8 cellular contexts compared by ENCODE assay signal in genomic region chr11:22192289-22192641, GRCh38. TPM values are rescaled to one million over a fixed set of nuclear protein-coding genes. Genes with fewer than 3 reads are reported as not detected.
DNase-seq lines count a peak whose midpoint lies in the region; ATAC-seq and TF ChIP-seq lines count a peak whose summit lies in the region.

No MANE protein-coding gene starts in this region.

- H3K9me3 ChIP-seq in OCI-LY7 (ENCODE audit: low read length), result no peaks in the 10 kb centered on the region

- no peak overlapping the region for H3K27ac Mint-ChIP-seq in activated T-helper 1 cell treated with anti-CD3 and anti-CD28 coated beads, Interleukin-12 subunit alpha, Interleukin-12 subunit beta, Interleukin-2, Interleukin-4 antibody, amounts not matched to agents 30 ng/mL and 10 ng/mL and 1 ng/mL, durations not matched to agents 14 hours and 24 hours and 36 hours
- H3K27ac Mint-ChIP-seq in stimulated activated naive B cell treated with anti-CD40 and anti-IgM and Interleukin-4, amounts not matched to agents 10 μg/mL and 1 μg/mL and 100 μg/mL, for 72 hours, result peak overlapping the region; percentile 51

- peak overlapping the region; percentile 54 for H3K4me3 Mint-ChIP-seq in activated T-helper 1 cell treated with anti-CD3 and anti-CD28 coated beads, Interleukin-12 subunit alpha, Interleukin-12 subunit beta, Interleukin-2, Interleukin-4 antibody, amounts not matched to agents 30 ng/mL and 10 ng/mL and 1 ng/mL, durations not matched to agents 14 hours and 24 hours and 36 hours
- peak overlapping the region; percentile 75 to 78 for H3K4me3 Mint-ChIP-seq in stimulated activated naive B cell treated with anti-CD40 and anti-IgM and Interleukin-4, amounts not matched to agents 10 μg/mL and 1 μg/mL and 100 μg/mL, for 72 hours

- no peaks in the 10 kb centered on the region for H3K36me3 ChIP-seq in OCI-LY7 (ENCODE audit: insufficient read depth, low read length)

- intact Hi-C loops in activated T-helper 1 cell treated with anti-CD3 and anti-CD28 coated beads, Interleukin-12 subunit alpha, Interleukin-12 subunit beta, Interleukin-2, Interleukin-4 antibody, amounts not matched to agents 30 ng/mL and 10 ng/mL and 1 ng/mL, durations not matched to agents 14 hours and 24 hours and 36 hours (cut with micrococcal nuclease), result no loop called here
- intact Hi-C loops in OCI-LY7 (cut with micrococcal nuclease; ENCODE audit: unreplicated experiment), result no loop called here

- no peaks in the 10 kb centered on the region for H3K36me3 Mint-ChIP-seq in activated T-helper 1 cell treated with anti-CD3 and anti-CD28 coated beads, Interleukin-12 subunit alpha, Interleukin-12 subunit beta, Interleukin-2, Interleukin-4 antibody, amounts not matched to agents 30 ng/mL and 10 ng/mL and 1 ng/mL, durations not matched to agents 14 hours and 24 hours and 36 hours (ENCODE audit: low read depth)
- H3K36me3 Mint-ChIP-seq in stimulated activated naive B cell treated with anti-CD40 and anti-IgM and Interleukin-4, amounts not matched to agents 10 μg/mL and 1 μg/mL and 100 μg/mL, for 72 hours, result peaks cover 0 to 2% of the 10 kb centered on the region in 2 donors

- POLR2A ChIA-PET in OCI-LY7 (lab: Charles Lee), result no interaction called here

- H3K9me2 ChIP-seq in OCI-LY7 (ENCODE audit: insufficient read depth, low read length), result no peaks in the 10 kb centered on the region

- no peak overlapping the region for H3K4me2 ChIP-seq in OCI-LY7 (ENCODE audit: low read length)

- DNase-seq in AG10803 (ENCODE audit: low read depth) (no peak), islet precursor cell (peak; percentile 81), OCI-LY7 (ENCODE audit: low spot score) (no peak), T1000 (lab: John Stamatoyannopoulos, UW) (no peak)
- no peak for DNase-seq in activated T-helper 1 cell treated with anti-CD3 and anti-CD28 coated beads, Interleukin-12 subunit alpha, Interleukin-12 subunit beta, Interleukin-2, Interleukin-4 antibody, amounts not matched to agents 30 ng/mL and 10 ng/mL and 1 ng/mL, durations not matched to agents 14 hours and 24 hours and 36 hours (ENCODE audit: low spot score)
- no peak for DNase-seq in stimulated activated naive B cell treated with anti-CD40 and anti-IgM and Interleukin-4, amounts not matched to agents 10 μg/mL and 1 μg/mL and 100 μg/mL, for 72 hours

- TF ChIP-seq CTCF in AG10803 (conservative IDR thresholded peaks at IDR 0.05; ENCODE audit: low read length), result 0 out of 2 replicates have a peak, but pooled peaks have one; percentile 7
- TF ChIP-seq CTCF in OCI-LY7 (conservative IDR thresholded peaks at IDR 0.05; ENCODE audit: low read length), result no peak

- no peak overlapping the region for H2AFZ ChIP-seq in OCI-LY7 (ENCODE audit: low read length)

- H3K4me3 ChIP-seq in AG10803 (ENCODE audit: low read length), result peak overlapping the region; percentile 37
- no peak overlapping the region for H3K4me3 ChIP-seq in OCI-LY7 (ENCODE audit: low read depth, low read length, poor library complexity, severe bottlenecking)

- peaks cover 23% of the 10 kb centered on the region for H3K27me3 Mint-ChIP-seq in activated T-helper 1 cell treated with anti-CD3 and anti-CD28 coated beads, Interleukin-12 subunit alpha, Interleukin-12 subunit beta, Interleukin-2, Interleukin-4 antibody, amounts not matched to agents 30 ng/mL and 10 ng/mL and 1 ng/mL, durations not matched to agents 14 hours and 24 hours and 36 hours (ENCODE audit: insufficient read depth)
- peaks cover 36 to 51% of the 10 kb centered on the region in 2 donors for H3K27me3 Mint-ChIP-seq in stimulated activated naive B cell treated with anti-CD40 and anti-IgM and Interleukin-4, amounts not matched to agents 10 μg/mL and 1 μg/mL and 100 μg/mL, for 72 hours

- BruUV-seq in OCI-LY7 (replicated peaks; lab: Mats Ljungman, UMichigan), result no TSS peak

- no peaks in the 10 kb centered on the region for H3K79me2 ChIP-seq in OCI-LY7 (ENCODE audit: insufficient read depth, low read depth, low read length)

- no peaks in the 10 kb centered on the region for H3K4me1 ChIP-seq in OCI-LY7 (ENCODE audit: insufficient read depth, low read length, poor library complexity, severe bottlenecking)

- no peaks in the 10 kb centered on the region for H3K9me3 Mint-ChIP-seq in activated T-helper 1 cell treated with anti-CD3 and anti-CD28 coated beads, Interleukin-12 subunit alpha, Interleukin-12 subunit beta, Interleukin-2, Interleukin-4 antibody, amounts not matched to agents 30 ng/mL and 10 ng/mL and 1 ng/mL, durations not matched to agents 14 hours and 24 hours and 36 hours
- peaks cover 0 to 8% of the 10 kb centered on the region in 2 donors for H3K9me3 Mint-ChIP-seq in stimulated activated naive B cell treated with anti-CD40 and anti-IgM and Interleukin-4, amounts not matched to agents 10 μg/mL and 1 μg/mL and 100 μg/mL, for 72 hours

- H3K27ac ChIP-seq in OCI-LY7 (ENCODE audit: low read depth, low read length, poor library complexity, severe bottlenecking), result no peak overlapping the region

- CTCF ChIA-PET in OCI-LY7 (lab: Charles Lee; ENCODE audit: unreplicated experiment), result interaction anchor here (0.7 kb wide), 1 partner anchor 31 kb away, joined by 4 read pairs; no protein-coding TSS in a partner anchor

- no peaks in the 10 kb centered on the region for H4K20me1 ChIP-seq in OCI-LY7 (ENCODE audit: insufficient read depth, low read length)

- no peaks in the 10 kb centered on the region for H3K4me1 Mint-ChIP-seq in activated T-helper 1 cell treated with anti-CD3 and anti-CD28 coated beads, Interleukin-12 subunit alpha, Interleukin-12 subunit beta, Interleukin-2, Interleukin-4 antibody, amounts not matched to agents 30 ng/mL and 10 ng/mL and 1 ng/mL, durations not matched to agents 14 hours and 24 hours and 36 hours (ENCODE audit: low read depth)
- peaks cover 15 to 32% of the 10 kb centered on the region in 2 donors for H3K4me1 Mint-ChIP-seq in stimulated activated naive B cell treated with anti-CD40 and anti-IgM and Interleukin-4, amounts not matched to agents 10 μg/mL and 1 μg/mL and 100 μg/mL, for 72 hours

- peak; percentile 1 for ATAC-seq in GM21529 (IDR thresholded peaks at IDR 0.05; ENCODE audit: unreplicated experiment)
- no peak for ATAC-seq in stimulated activated naive B cell treated with anti-CD40 and anti-IgM and Interleukin-4, amounts not matched to agents 10 μg/mL and 1 μg/mL and 100 μg/mL, for 72 hours (replicated peaks)
- no peak for ATAC-seq in GM19023 (IDR thresholded peaks at IDR 0.05; ENCODE audit: unreplicated experiment)

RNA-seq across cellular contexts. Expression of gene ANO5, which starts 0.6 kb away (rescaled TPM):
- total RNA-seq in activated T-helper 1 cell treated with anti-CD3 and anti-CD28 coated beads, Interleukin-12 subunit alpha, Interleukin-12 subunit beta, Interleukin-2, Interleukin-4 antibody, amounts not matched to agents 30 ng/mL and 10 ng/mL and 1 ng/mL, durations not matched to agents 14 hours and 24 hours and 36 hours, result not detected in 2 replicates
- total RNA-seq in OCI-LY7 (2014; rRNA removed; shearing (Covaris generic)), result not detected in 2 replicates
- total RNA-seq in OCI-LY7 (2022), result not detected in 2 replicates
